Comparison of ENCODE assay signal across 1 cellular context in genomic region chr11:84398017-84398626, GRCh38.
TF ChIP-seq lines count a peak whose summit lies in the region.

No MANE protein-coding gene starts in this region.

TF ChIP-seq in GM23338, 12 proteins besides CTCF, POLR2A, EP300 and RAD21 (continued from another document):
- TF ChIP-seq ZNF462 (CRISPR knock-in tag; IDR thresholded peaks at IDR 0.05) (no peak), CREB1 (CRISPR knock-in tag; IDR thresholded peaks at IDR 0.05; ENCODE audit: low read depth) (no peak), ETS1 (IDR thresholded peaks at IDR 0.05) (no peak), ZNF331 (CRISPR knock-in tag; IDR thresholded peaks at IDR 0.05; ENCODE audit: low read depth) (no peak), EZH2 (IDR thresholded peaks at IDR 0.05; ENCODE audit: low read depth, unreplicated experiment) (no peak), ZNF114 (CRISPR knock-in tag; IDR thresholded peaks at IDR 0.05) (no peak), JUNB (IDR thresholded peaks at IDR 0.05; ENCODE audit: unreplicated experiment) (no peak), POLR2AphosphoS5 (IDR thresholded peaks at IDR 0.05; ENCODE audit: low read depth) (no peak), STAT1 (IDR thresholded peaks at IDR 0.05; ENCODE audit: unreplicated experiment) (no peak), NANOG (IDR thresholded peaks at IDR 0.05; ENCODE audit: borderline replicate concordance) (no peak), EZH2phosphoT487 (IDR thresholded peaks at IDR 0.05; ENCODE audit: unreplicated experiment) (no peak)
TF ChIP-seq in GM23338: peak in this region for 0.
